Comparison of ENCODE assay signal across 8 cellular contexts in the genomic region with DNA sequence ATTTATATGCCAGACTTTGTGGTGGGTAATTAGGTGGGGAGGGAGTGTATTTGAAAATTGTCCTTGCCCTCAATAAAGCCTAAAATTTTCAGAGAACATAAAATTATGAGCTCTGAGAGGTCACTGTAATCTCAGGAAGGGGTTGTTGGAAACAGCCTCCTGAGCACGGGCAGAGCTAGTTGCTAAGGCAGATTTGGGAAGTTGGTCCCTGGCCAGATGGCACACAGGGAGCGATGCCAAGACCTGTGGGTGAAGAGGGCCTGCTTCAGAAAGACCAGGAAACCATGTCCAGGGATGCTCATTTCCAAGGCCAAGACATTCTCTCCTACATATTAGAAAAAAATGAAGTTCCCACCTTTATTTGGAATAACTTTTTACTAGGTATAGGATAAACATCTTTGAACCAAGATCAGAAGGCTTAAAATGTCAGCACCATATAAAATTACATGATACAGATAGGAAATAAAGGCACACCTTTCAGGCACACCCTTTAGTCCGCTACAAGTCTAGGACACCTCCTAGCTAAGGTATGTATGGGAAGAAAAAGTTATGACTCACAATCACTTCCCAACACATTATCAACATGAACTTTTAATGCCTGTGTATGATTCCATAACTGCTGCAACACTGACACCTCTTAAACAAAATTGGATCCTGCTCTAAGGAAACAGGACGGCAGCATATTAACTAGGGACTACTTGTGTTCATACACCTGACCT. TPM values are rescaled to one million over a fixed set of nuclear protein-coding genes. Genes with fewer than 3 reads are reported as not detected.
DNase-seq lines count a peak whose midpoint lies in the region; ATAC-seq, FAIRE-seq and TF ChIP-seq lines count a peak whose summit lies in the region.

No MANE protein-coding gene starts in this region.

- peak overlapping the region; percentile 85 for H3K4me2 ChIP-seq in A549

- ATAC-seq in A549 (no peak), GM21619 (IDR thresholded peaks at IDR 0.05; ENCODE audit: unreplicated experiment) (no peak)

- H3K27ac ChIP-seq in A549 (peak overlapping the region; percentile 88 to 99), mucosa of rectum (ENCODE audit: low read depth in 2 of 2, low read length in 2 of 2) (peak overlapping the region; percentile 97 to 100)

- H3K27ac Mint-ChIP-seq in MCF 10A (ENCODE audit: low read depth, unreplicated experiment) (peak overlapping the region; percentile 96), Calu3 (ENCODE audit: unreplicated experiment) (no peak overlapping the region)

- intact Hi-C loops in MCF 10A (cut with micrococcal nuclease), result loop anchor here (2.0 to 10.0 kb wide), 10 partner anchors 117 to 1255 kb away; no protein-coding TSS in a partner anchor
- intact Hi-C loops in Calu3 (cut with micrococcal nuclease; ENCODE audit: unreplicated experiment), result loop anchor here (5.0 to 10.0 kb wide), 2 partner anchors 65 to 383 kb away; no protein-coding TSS in a partner anchor

- H3K4me1 ChIP-seq in A549 (peaks cover 23% of the 10 kb centered on the region), mucosa of rectum (ENCODE audit: control insufficient read depth in 2 of 2, insufficient read depth in 2 of 2, low read length in 2 of 2) (peaks cover 7 to 22% of the 10 kb centered on the region in 2 donors)

- 44% methylated on average over 4 of the region's 4 CpGs for WGBS in A549 (ENCODE audit: missing lambda C conversion rate)

- H3K36me3 Mint-ChIP-seq in MCF 10A (ENCODE audit: insufficient read depth, unreplicated experiment) (no peaks in the 10 kb centered on the region), Calu3 (ENCODE audit: insufficient read depth, unreplicated experiment) (peaks cover 39% of the 10 kb centered on the region)

- no peak overlapping the region for H3K9ac ChIP-seq in mucosa of rectum (ENCODE audit: low read depth in 1 of 2, low read length in 2 of 2)

- CTCF ChIA-PET in A549 (lab: Yijun Ruan, JAX), result interaction anchor here (0.6 to 0.7 kb wide), 2 partner anchors 377 to 444 kb away, joined by 4 read pairs; no protein-coding TSS in a partner anchor
- CTCF ChIA-PET in MCF 10A (lab: Yijun Ruan, JAX), result interaction anchor here (0.7 to 2.1 kb wide), 12 partner anchors 7 to 1401 kb away, joined by 3 to 18 read pairs (median 4); no protein-coding TSS in a partner anchor
- CTCF ChIA-PET in Calu3 (lab: Charles Lee), result interaction anchor here (0.6 to 0.7 kb wide), 3 partner anchors 28 to 81 kb away, joined by 3 to 5 read pairs (median 4); no protein-coding TSS in a partner anchor

- FAIRE-seq in A549 (lab: Jason Lieb, UNC), result no peak

- POLR2A ChIA-PET in A549 (lab: Yijun Ruan, JAX), result interaction anchor here (0.6 to 1.2 kb wide), 2 partner anchors 60 to 1399 kb away, joined by 3 to 4 read pairs; partner anchors contain the start of gene H2AZ1
- POLR2A ChIA-PET in MCF 10A (lab: Yijun Ruan, JAX), result interaction anchor here (0.6 to 5.8 kb wide), 22 partner anchors 8 to 1479 kb away, joined by 3 to 49 read pairs (median 4); no protein-coding TSS in a partner anchor

- no peak for TF ChIP-seq EP300 in A549 (IDR thresholded peaks at IDR 0.05)

- H3K4me3 Mint-ChIP-seq in MCF 10A (ENCODE audit: unreplicated experiment), result peak overlapping the region; percentile 90
- no peak overlapping the region for H3K4me3 Mint-ChIP-seq in Calu3 (ENCODE audit: low read depth, unreplicated experiment)

- BruUV-seq in MCF 10A (replicated peaks; lab: Mats Ljungman, UMichigan), result no TSS peak
- no TSS peak for BruUV-seq in Calu3 (replicated peaks; lab: Mats Ljungman, UMichigan)

- H3K27me3 Mint-ChIP-seq in MCF 10A (ENCODE audit: insufficient read depth, unreplicated experiment) (no peaks in the 10 kb centered on the region), Calu3 (ENCODE audit: unreplicated experiment) (no peaks in the 10 kb centered on the region)

- no peaks in the 10 kb centered on the region for H3K9me3 Mint-ChIP-seq in MCF 10A (ENCODE audit: unreplicated experiment)
- H3K9me3 Mint-ChIP-seq in Calu3 (ENCODE audit: low read depth, unreplicated experiment), result peaks cover 2% of the 10 kb centered on the region

- no peak overlapping the region for H3K4me3 ChIP-seq in A549
- peak overlapping the region in 1 of 2 donors; percentile 96 for H3K4me3 ChIP-seq in mucosa of rectum (ENCODE audit: low read length in 2 of 2)

- TF ChIP-seq CTCF in A549 (IDR thresholded peaks at IDR 0.05) (no peak), MCF 10A (IDR thresholded peaks at IDR 0.05; ENCODE audit: unreplicated experiment) (no peak), Calu3 (IDR thresholded peaks at IDR 0.05; ENCODE audit: unreplicated experiment) (no peak)

- H3K4me1 Mint-ChIP-seq in MCF 10A (ENCODE audit: insufficient read depth, unreplicated experiment) (peaks cover 28% of the 10 kb centered on the region), Calu3 (ENCODE audit: low read depth, unreplicated experiment) (peaks cover 38% of the 10 kb centered on the region)

- H3K27me3 ChIP-seq in mucosa of rectum (ENCODE audit: control insufficient read depth in 2 of 2, insufficient read depth in 2 of 2, low read length in 2 of 2), result no peaks in the 10 kb centered on the region

- no peak for TF ChIP-seq POLR2A in A549 (IDR thresholded peaks at IDR 0.05; ENCODE audit: low read length)

- DNase-seq in A549 (ENCODE audit: low read depth in 1 of 2, low spot score in 1 of 2) (peak in 1 of 2 experiments; percentile 61), KBM-7 (peak; percentile 21), MCF 10A (ENCODE audit: unreplicated experiment) (peak; percentile 76), globus pallidus (ENCODE audit: low spot score) (no peak), Calu3 (no peak), amniotic stem cell (lab: John Stamatoyannopoulos, UW) (no peak)

- no peaks in the 10 kb centered on the region for H3K36me3 ChIP-seq in mucosa of rectum (ENCODE audit: control insufficient read depth in 2 of 2, insufficient read depth in 2 of 2, low read length in 2 of 2)

- no peaks in the 10 kb centered on the region for H3K9me3 ChIP-seq in A549
- H3K9me3 ChIP-seq in mucosa of rectum (ENCODE audit: control insufficient read depth in 2 of 2, low read length in 2 of 2), result no peaks in the 10 kb centered on the region

- in situ Hi-C loops in KBM-7 (cut with MboI; ENCODE audit: low pct_unique_long_range_greater_than_20kb, low sequenced_read_pairs), result no loop called here

- TF ChIP-seq RAD21 in A549 (conservative IDR thresholded peaks at IDR 0.05 in 1 of 2, IDR thresholded peaks at IDR 0.05 in 1 of 2), result no peak

TF ChIP-seq in A549, 52 proteins besides CTCF, POLR2A, EP300 and RAD21:
- TF ChIP-seq RFX5 (IDR thresholded peaks at IDR 0.05) (peak; percentile 74; the same call in 1 of the 2 replicates), KDM1A (IDR thresholded peaks at IDR 0.05; ENCODE audit: low read depth) (no peak), ZFP36 (IDR thresholded peaks at IDR 0.05; ENCODE audit: borderline replicate concordance, partially characterized antibody) (no peak), ZNF302 (CRISPR knock-in tag; IDR thresholded peaks at IDR 0.05) (no peak), JUNB (IDR thresholded peaks at IDR 0.05) (peak; percentile 11; the same call in 1 of the 2 replicates), E2F6 (IDR thresholded peaks at IDR 0.05; ENCODE audit: borderline replicate concordance, low read depth) (no peak), FOSL2 (IDR thresholded peaks at IDR 0.05) (no peak), FOSL2 (CRISPR knock-in tag; IDR thresholded peaks at IDR 0.05) (peak; percentile 28; the same call in 1 of the 2 replicates), GATA3 (IDR thresholded peaks at IDR 0.05; ENCODE audit: borderline replicate concordance) (peak; percentile 19; the same call in 1 of the 2 replicates)

RNA-seq across cellular contexts. Expression of gene PPP3CA, which starts 2.2 kb away (rescaled TPM):
- polyA plus RNA-seq in A549 (2011; rRNA removed) (33.7 and 42.4 TPM in 2 replicates), A549 (2017; fragmentation: RNase III; extraction: RNeasy Plus Mini Kit Qiagen cat#74134 plus additional on column Dnase treatment) (19.5 to 25.8 TPM (median 21.4 TPM) in 3 replicates)
- 7.4 and 9.1 TPM in 2 replicates for polyA plus RNA-seq in A549 (2012; cell fraction: cytosol; rRNA removed)
- polyA plus RNA-seq in A549 (2012; cell fraction: nucleus; rRNA removed), result 5.6 and 7.0 TPM in 2 replicates
- 36.3 and 46.9 TPM in 2 replicates for polyA minus RNA-seq in A549 (2011; rRNA and poly(A)+ RNA removed)
- total RNA-seq in MCF 10A (2022) (53.7 and 73.0 TPM in 2 replicates), Calu3 (2022) (33.2 and 33.7 TPM in 2 replicates)

Comparison
In these comparisons a context has a peak if more than half of its experiments do, and no peak if none do; other contexts are left out.
1. DNase-seq: peak in KBM-7 (single experiment) and MCF 10A (single experiment); none in globus pallidus (single experiment), Calu3 (single experiment) and amniotic stem cell (single experiment).